11 cellular contexts compared by ENCODE assay signal in genomic region chr18:45169610-45170009, GRCh38.
A peak's percentile ranks its signal among the peaks of the same experiment; 100 is the strongest.
DNase-seq lines count a peak whose midpoint lies in the region; ATAC-seq and TF ChIP-seq lines count a peak whose summit lies in the region.
"Had no signal": no experiment of that assay in that cellular context is flagged by ENCODE, and none has a peak within 500 bp of the region (broad histone marks: within the 10 kb centered on the region; RNA-seq: fewer than 3 reads in every experiment).

No MANE protein-coding gene starts in this region.

- no peak overlapping the region for H3K27ac Mint-ChIP-seq in activated CD4-positive, alpha-beta T cell treated with anti-CD3 and anti-CD28 coated beads, Interleukin-2, amount 10 ng/mL, durations not matched to agents 24 days and 14 days

- no peaks in the 10 kb centered on the region for H3K9me2 ChIP-seq in GM23248 (ENCODE audit: insufficient read depth)

- H3K4me2 ChIP-seq in GM23248 (ENCODE audit: unreplicated experiment) = peak overlapping the region; percentile 79
- peak overlapping the region; percentile 19 for H3K4me2 ChIP-seq in smooth muscle cell

- H3K79me2 ChIP-seq in GM23248 (ENCODE audit: insufficient read depth) (no peaks in the 10 kb centered on the region), smooth muscle cell (ENCODE audit: low read depth) (no peaks in the 10 kb centered on the region)

- H3K27me3 ChIP-seq in GM23248 (replicated peaks; ENCODE audit: insufficient read depth) (no peaks in the 10 kb centered on the region), smooth muscle cell (ENCODE audit: low read depth) (no peaks in the 10 kb centered on the region)

- H3K9me3 ChIP-seq in GM23248 (ENCODE audit: low read depth) = no peaks in the 10 kb centered on the region
- no peaks in the 10 kb centered on the region for H3K9me3 ChIP-seq in smooth muscle cell (replicated peaks; ENCODE audit: low read depth)

- DNase-seq in GM23248 (peak; percentile 96), RKO (ENCODE audit: low spot score) (peak; percentile 40), fibroblast of the conjunctiva (ENCODE audit: low read depth) (peak; percentile 86), smooth muscle cell (lab: John Stamatoyannopoulos, UW; ENCODE audit: unreplicated experiment) (no peak), NCI-H748 (lab: John Stamatoyannopoulos, UW; ENCODE audit: unreplicated experiment) (no peak), posterior vena cava (ENCODE audit: low spot score) (no peak)
- DNase-seq in activated CD4-positive, alpha-beta T cell treated with anti-CD3 and anti-CD28 coated beads, Interleukin-2, amount 10 ng/mL, durations not matched to agents 24 days and 14 days = no peak
- DNase-seq: cortex of kidney, NCI-H187, substantia nigra had no signal

- H3K9me3 Mint-ChIP-seq in activated CD4-positive, alpha-beta T cell treated with anti-CD3 and anti-CD28 coated beads, Interleukin-2, amount 10 ng/mL, durations not matched to agents 24 days and 14 days = no peaks in the 10 kb centered on the region

- H3K9ac ChIP-seq in GM23248 (peak overlapping the region; percentile 76), smooth muscle cell (ENCODE audit: low read depth) (peak overlapping the region; percentile 14)

- H3K27ac ChIP-seq in GM23248 (peak overlapping the region; percentile 99), smooth muscle cell (ENCODE audit: low read depth) (peak overlapping the region; percentile 85)

- no peak overlapping the region for H3K4me3 ChIP-seq in GM23248
- H3K4me3 ChIP-seq in smooth muscle cell = no peak overlapping the region

- H3K27me3 Mint-ChIP-seq in activated CD4-positive, alpha-beta T cell treated with anti-CD3 and anti-CD28 coated beads, Interleukin-2, amount 10 ng/mL, durations not matched to agents 24 days and 14 days = no peaks in the 10 kb centered on the region

- H3K4me1 ChIP-seq in GM23248 (ENCODE audit: insufficient read depth) = peaks cover 78% of the 10 kb centered on the region
- H3K4me1 ChIP-seq in smooth muscle cell (ENCODE audit: low read depth) = no peaks in the 10 kb centered on the region

- H3K4me1 Mint-ChIP-seq in activated CD4-positive, alpha-beta T cell treated with anti-CD3 and anti-CD28 coated beads, Interleukin-2, amount 10 ng/mL, durations not matched to agents 24 days and 14 days = no peaks in the 10 kb centered on the region

- ATAC-seq in HG03571 (IDR thresholded peaks at IDR 0.05; ENCODE audit: unreplicated experiment) = no peak

- H3K36me3 ChIP-seq in GM23248 (ENCODE audit: low read depth) = no peaks in the 10 kb centered on the region
- H3K36me3 ChIP-seq in smooth muscle cell (ENCODE audit: low read depth) = no peaks in the 10 kb centered on the region

- H3K4me3 Mint-ChIP-seq in activated CD4-positive, alpha-beta T cell treated with anti-CD3 and anti-CD28 coated beads, Interleukin-2, amount 10 ng/mL, durations not matched to agents 24 days and 14 days = no peak overlapping the region

- H2AFZ ChIP-seq in GM23248 = no peak overlapping the region
- no peak overlapping the region for H2AFZ ChIP-seq in smooth muscle cell (ENCODE audit: low read depth)

- in situ Hi-C loops in GM23248 (cut with MboI) = no loop called here

- H3F3A ChIP-seq in GM23248 (ENCODE audit: insufficient read depth) = peaks cover 79% of the 10 kb centered on the region
- peaks cover 18% of the 10 kb centered on the region for H3F3A ChIP-seq in smooth muscle cell (ENCODE audit: low read depth)

- no peaks in the 10 kb centered on the region for H4K20me1 ChIP-seq in GM23248 (ENCODE audit: insufficient read depth)
- H4K20me1 ChIP-seq in smooth muscle cell (ENCODE audit: low read depth) = no peaks in the 10 kb centered on the region

- no peak for TF ChIP-seq CTCF in smooth muscle cell (IDR thresholded peaks at IDR 0.05; ENCODE audit: borderline replicate concordance, insufficient read depth, poor library complexity, severe bottlenecking)

- intact Hi-C loops in activated CD4-positive, alpha-beta T cell treated with anti-CD3 and anti-CD28 coated beads, Interleukin-2, amount 10 ng/mL, durations not matched to agents 24 days and 14 days (cut with micrococcal nuclease) = no loop called here
- intact Hi-C loops in posterior vena cava (cut with DNase I) = no loop called here

- H3K36me3 Mint-ChIP-seq in activated CD4-positive, alpha-beta T cell treated with anti-CD3 and anti-CD28 coated beads, Interleukin-2, amount 10 ng/mL, durations not matched to agents 24 days and 14 days (ENCODE audit: low read depth) = no peaks in the 10 kb centered on the region

Comparison
In these comparisons a context has a peak if more than half of its experiments do, and no peak if none do; other contexts are left out.
1. DNase-seq: peak in GM23248 (single experiment), RKO (single experiment) and fibroblast of the conjunctiva (single experiment); none in smooth muscle cell (single experiment), activated CD4-positive, alpha-beta T cell treated with anti-CD3 and anti-CD28 coated beads, Interleukin-2, amount 10 ng/mL, durations not matched to agents 24 days and 14 days (single experiment), NCI-H748 (single experiment) and posterior vena cava (single experiment).